ENCODE assay signal across 9 cellular contexts in genomic region chr5:65802080-65802479, GRCh38.
"Had no signal": no experiment of that assay in that cellular context is flagged by ENCODE, and none has a peak within 500 bp of the region (broad histone marks: within the 10 kb centered on the region; RNA-seq: fewer than 3 reads in every experiment).

No MANE protein-coding gene starts in this region.

- ATAC-seq: activated CD4-positive, alpha-beta T cell treated with anti-CD3 and anti-CD28 coated beads for 36 hours; activated CD8-positive, alpha-beta T cell treated with anti-CD3 and anti-CD28 coated beads for 36 hours; activated T-helper 17 cell treated with anti-CD3 and anti-CD28 coated beads, Interleukin-2, amount 50 U/mL, for 72 hours; gastrocnemius medialis; T-cell had no signal

- DNase-seq: gastrocnemius medialis, nephron progenitor cell, T-cell, WERI-Rb-1 had no signal

- H3K4me3 ChIP-seq: breast epithelium, gastrocnemius medialis, upper lobe of left lung had no signal

- H3K9me3 ChIP-seq: breast epithelium, gastrocnemius medialis had no signal

- H3K4me1 ChIP-seq: breast epithelium, gastrocnemius medialis, upper lobe of left lung had no signal

- H3K27ac ChIP-seq: breast epithelium, gastrocnemius medialis, WERI-Rb-1 had no signal

- H3K36me3 ChIP-seq: breast epithelium, gastrocnemius medialis, upper lobe of left lung, WERI-Rb-1 had no signal

- H3K27me3 ChIP-seq: breast epithelium, gastrocnemius medialis, upper lobe of left lung had no signal
